Comparison of ENCODE assay signal across 1 cellular context in the genomic region with DNA sequence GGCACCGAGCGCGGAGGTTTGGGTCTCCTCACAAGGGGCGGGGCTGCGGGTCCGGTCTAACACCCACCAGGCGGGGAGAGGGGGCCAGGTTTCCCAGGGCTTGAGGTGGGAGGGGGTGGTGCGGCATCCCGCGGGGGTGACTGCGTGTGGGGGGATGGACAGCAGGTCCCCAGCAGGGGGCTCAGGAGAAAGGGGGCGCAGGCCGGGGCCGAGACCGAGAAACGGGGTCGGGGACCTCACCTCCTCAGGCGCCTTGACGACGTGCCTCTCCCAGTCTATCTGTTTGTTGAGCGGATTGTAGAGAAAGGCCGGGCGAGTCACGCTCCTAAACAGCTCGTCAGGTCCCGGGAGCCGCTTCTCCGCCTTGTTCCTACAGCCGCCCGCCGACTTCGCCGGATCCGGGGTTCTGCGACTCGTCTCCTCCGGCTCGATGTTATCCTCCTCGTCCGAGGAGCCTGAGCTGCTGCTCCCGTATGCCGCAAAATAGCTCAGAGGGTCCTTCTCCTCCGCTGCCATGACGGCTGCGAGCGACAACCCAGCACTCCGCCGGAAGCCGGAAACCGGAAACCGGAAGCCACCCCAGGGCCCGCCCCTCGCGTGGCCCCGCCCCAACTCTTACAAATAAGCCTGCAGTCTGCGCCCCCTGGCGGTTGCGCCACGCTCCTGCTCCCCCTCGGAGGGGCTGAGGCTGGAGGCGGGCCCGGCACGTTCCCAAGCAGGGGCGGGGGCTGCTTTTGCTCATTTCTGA.
TF ChIP-seq lines count a peak whose summit lies in the region.

TSS of gene C1orf52 (minus strand) at position 545 of the 748 bp plus-strand sequence. CDS start at position 516, 29 bp downstream.

TF ChIP-seq in K562, 482 proteins besides CTCF, POLR2A, EP300 and RAD21 (continued from another document and continues in another):
- TF ChIP-seq CLOCK (CRISPR knock-in tag; IDR thresholded peaks at IDR 0.05; ENCODE audit: borderline replicate concordance) (no peak), ZNF263 (CRISPR knock-in tag; IDR thresholded peaks at IDR 0.05; ENCODE audit: borderline replicate concordance) (no peak), SMAD2 (IDR thresholded peaks at IDR 0.05; ENCODE audit: low read depth, low read length) (no peak), ZC3H8 (IDR thresholded peaks at IDR 0.05) (no peak), BRD4 (IDR thresholded peaks at IDR 0.05) (0 out of 2 replicates have a peak, but pooled peaks have one; percentile 33), ID3 (CRISPR knock-in tag; IDR thresholded peaks at IDR 0.05) (no peak), ID3 (tag; IDR thresholded peaks at IDR 0.05) (no peak), SOX6 (IDR thresholded peaks at IDR 0.05) (peak; percentile 51; the same call in 1 of the 2 replicates), CBX3 (IDR thresholded peaks at IDR 0.05; ENCODE audit: borderline replicate concordance in 1 of 2, low read length in 2 of 2) (peak in 1 of 2 experiments; percentile 25; a peak in 1 of 3 replicates), KHSRP (IDR thresholded peaks at IDR 0.05) (no peak), ZNF23 (CRISPR knock-in tag; IDR thresholded peaks at IDR 0.05) (no peak), L3MBTL2 (IDR thresholded peaks at IDR 0.05) (peak; percentile 66), IRF9 (tag; IDR thresholded peaks at IDR 0.05) (no peak), THAP7 (CRISPR knock-in tag; IDR thresholded peaks at IDR 0.05) (no peak), KDM1A (IDR thresholded peaks at IDR 0.05) (no peak), DIDO1 (tag; IDR thresholded peaks at IDR 0.05; ENCODE audit: low read depth) (no peak), SAFB2 (IDR thresholded peaks at IDR 0.05; ENCODE audit: borderline replicate concordance, low read depth, low read length, severe bottlenecking) (no peak), KLF1 (tag; IDR thresholded peaks at IDR 0.05) (no peak), SIN3B (IDR thresholded peaks at IDR 0.05; ENCODE audit: low read depth) (peak; percentile 86), ZNF311 (CRISPR knock-in tag; IDR thresholded peaks at IDR 0.05) (no peak), PTTG1 (tag; IDR thresholded peaks at IDR 0.05; ENCODE audit: low read depth) (no peak), FOXM1 (IDR thresholded peaks at IDR 0.05; ENCODE audit: low read depth) (no peak), FOXM1 (CRISPR knock-in tag; IDR thresholded peaks at IDR 0.05; ENCODE audit: low read depth) (0 out of 2 replicates have a peak, but pooled peaks have one; percentile 50), PML (IDR thresholded peaks at IDR 0.05; ENCODE audit: low read length) (peak; percentile 89), KDM4B (IDR thresholded peaks at IDR 0.05; ENCODE audit: borderline replicate concordance in 2 of 2, low read depth in 1 of 2) (peak in 1 of 2 experiments; percentile 79; a peak in 1 of 4 replicates), KLF16 (IDR thresholded peaks at IDR 0.05) (peak; percentile 46; the same call in 1 of the 2 replicates), HCFC1 (IDR thresholded peaks at IDR 0.05; ENCODE audit: low read depth, low read length) (peak; percentile 67), PHB2 (IDR thresholded peaks at IDR 0.05; ENCODE audit: low read depth) (no peak)
- TF ChIP-seq, protein P1, sequence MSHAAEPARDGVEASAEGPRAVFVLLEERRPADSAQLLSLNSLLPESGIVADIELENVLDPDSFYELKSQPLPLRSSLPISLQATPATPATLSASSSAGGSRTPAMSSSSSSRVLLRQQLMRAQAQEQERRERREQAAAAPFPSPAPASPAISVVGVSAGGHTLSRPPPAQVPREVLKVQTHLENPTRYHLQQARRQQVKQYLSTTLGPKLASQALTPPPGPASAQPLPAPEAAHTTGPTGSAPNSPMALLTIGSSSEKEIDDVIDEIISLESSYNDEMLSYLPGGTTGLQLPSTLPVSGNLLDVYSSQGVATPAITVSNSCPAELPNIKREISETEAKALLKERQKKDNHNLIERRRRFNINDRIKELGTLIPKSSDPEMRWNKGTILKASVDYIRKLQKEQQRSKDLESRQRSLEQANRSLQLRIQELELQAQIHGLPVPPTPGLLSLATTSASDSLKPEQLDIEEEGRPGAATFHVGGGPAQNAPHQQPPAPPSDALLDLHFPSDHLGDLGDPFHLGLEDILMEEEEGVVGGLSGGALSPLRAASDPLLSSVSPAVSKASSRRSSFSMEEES (CRISPR knock-in tag; IDR thresholded peaks at IDR 0.05), result no peak
- TF ChIP-seq, protein P2, sequence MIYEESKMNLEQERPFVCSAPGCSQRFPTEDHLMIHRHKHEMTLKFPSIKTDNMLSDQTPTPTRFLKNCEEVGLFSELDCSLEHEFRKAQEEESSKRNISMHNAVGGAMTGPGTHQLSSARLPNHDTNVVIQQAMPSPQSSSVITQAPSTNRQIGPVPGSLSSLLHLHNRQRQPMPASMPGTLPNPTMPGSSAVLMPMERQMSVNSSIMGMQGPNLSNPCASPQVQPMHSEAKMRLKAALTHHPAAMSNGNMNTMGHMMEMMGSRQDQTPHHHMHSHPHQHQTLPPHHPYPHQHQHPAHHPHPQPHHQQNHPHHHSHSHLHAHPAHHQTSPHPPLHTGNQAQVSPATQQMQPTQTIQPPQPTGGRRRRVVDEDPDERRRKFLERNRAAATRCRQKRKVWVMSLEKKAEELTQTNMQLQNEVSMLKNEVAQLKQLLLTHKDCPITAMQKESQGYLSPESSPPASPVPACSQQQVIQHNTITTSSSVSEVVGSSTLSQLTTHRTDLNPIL (CRISPR knock-in tag; IDR thresholded peaks at IDR 0.05), result no peak
- TF ChIP-seq, protein P3, sequence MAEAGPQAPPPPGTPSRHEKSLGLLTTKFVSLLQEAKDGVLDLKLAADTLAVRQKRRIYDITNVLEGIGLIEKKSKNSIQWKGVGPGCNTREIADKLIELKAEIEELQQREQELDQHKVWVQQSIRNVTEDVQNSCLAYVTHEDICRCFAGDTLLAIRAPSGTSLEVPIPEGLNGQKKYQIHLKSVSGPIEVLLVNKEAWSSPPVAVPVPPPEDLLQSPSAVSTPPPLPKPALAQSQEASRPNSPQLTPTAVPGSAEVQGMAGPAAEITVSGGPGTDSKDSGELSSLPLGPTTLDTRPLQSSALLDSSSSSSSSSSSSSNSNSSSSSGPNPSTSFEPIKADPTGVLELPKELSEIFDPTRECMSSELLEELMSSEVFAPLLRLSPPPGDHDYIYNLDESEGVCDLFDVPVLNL (CRISPR knock-in tag; IDR thresholded peaks at IDR 0.05; ENCODE audit: low read depth), result no peak
- TF ChIP-seq, protein P4, sequence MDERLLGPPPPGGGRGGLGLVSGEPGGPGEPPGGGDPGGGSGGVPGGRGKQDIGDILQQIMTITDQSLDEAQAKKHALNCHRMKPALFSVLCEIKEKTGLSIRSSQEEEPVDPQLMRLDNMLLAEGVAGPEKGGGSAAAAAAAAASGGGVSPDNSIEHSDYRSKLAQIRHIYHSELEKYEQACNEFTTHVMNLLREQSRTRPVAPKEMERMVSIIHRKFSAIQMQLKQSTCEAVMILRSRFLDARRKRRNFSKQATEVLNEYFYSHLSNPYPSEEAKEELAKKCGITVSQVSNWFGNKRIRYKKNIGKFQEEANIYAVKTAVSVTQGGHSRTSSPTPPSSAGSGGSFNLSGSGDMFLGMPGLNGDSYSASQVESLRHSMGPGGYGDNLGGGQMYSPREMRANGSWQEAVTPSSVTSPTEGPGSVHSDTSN (CRISPR knock-in tag; IDR thresholded peaks at IDR 0.05; ENCODE audit: low read depth), result no peak
- TF ChIP-seq, protein P4 (tag; conservative IDR thresholded peaks at IDR 0.05; ENCODE audit: low read depth), result no peak
- TF ChIP-seq, protein P5, sequence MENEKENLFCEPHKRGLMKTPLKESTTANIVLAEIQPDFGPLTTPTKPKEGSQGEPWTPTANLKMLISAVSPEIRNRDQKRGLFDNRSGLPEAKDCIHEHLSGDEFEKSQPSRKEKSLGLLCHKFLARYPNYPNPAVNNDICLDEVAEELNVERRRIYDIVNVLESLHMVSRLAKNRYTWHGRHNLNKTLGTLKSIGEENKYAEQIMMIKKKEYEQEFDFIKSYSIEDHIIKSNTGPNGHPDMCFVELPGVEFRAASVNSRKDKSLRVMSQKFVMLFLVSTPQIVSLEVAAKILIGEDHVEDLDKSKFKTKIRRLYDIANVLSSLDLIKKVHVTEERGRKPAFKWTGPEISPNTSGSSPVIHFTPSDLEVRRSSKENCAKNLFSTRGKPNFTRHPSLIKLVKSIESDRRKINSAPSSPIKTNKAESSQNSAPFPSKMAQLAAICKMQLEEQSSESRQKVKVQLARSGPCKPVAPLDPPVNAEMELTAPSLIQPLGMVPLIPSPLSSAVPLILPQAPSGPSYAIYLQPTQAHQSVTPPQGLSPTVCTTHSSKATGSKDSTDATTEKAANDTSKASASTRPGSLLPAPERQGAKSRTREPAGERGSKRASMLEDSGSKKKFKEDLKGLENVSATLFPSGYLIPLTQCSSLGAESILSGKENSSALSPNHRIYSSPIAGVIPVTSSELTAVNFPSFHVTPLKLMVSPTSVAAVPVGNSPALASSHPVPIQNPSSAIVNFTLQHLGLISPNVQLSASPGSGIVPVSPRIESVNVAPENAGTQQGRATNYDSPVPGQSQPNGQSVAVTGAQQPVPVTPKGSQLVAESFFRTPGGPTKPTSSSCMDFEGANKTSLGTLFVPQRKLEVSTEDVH (IDR thresholded peaks at IDR 0.05; ENCODE audit: low read depth, partially characterized antibody), result peak; percentile 90
- TF ChIP-seq, protein P6, sequence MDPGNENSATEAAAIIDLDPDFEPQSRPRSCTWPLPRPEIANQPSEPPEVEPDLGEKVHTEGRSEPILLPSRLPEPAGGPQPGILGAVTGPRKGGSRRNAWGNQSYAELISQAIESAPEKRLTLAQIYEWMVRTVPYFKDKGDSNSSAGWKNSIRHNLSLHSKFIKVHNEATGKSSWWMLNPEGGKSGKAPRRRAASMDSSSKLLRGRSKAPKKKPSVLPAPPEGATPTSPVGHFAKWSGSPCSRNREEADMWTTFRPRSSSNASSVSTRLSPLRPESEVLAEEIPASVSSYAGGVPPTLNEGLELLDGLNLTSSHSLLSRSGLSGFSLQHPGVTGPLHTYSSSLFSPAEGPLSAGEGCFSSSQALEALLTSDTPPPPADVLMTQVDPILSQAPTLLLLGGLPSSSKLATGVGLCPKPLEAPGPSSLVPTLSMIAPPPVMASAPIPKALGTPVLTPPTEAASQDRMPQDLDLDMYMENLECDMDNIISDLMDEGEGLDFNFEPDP (CRISPR knock-in tag; IDR thresholded peaks at IDR 0.05), result no peak
- TF ChIP-seq, protein P7, sequence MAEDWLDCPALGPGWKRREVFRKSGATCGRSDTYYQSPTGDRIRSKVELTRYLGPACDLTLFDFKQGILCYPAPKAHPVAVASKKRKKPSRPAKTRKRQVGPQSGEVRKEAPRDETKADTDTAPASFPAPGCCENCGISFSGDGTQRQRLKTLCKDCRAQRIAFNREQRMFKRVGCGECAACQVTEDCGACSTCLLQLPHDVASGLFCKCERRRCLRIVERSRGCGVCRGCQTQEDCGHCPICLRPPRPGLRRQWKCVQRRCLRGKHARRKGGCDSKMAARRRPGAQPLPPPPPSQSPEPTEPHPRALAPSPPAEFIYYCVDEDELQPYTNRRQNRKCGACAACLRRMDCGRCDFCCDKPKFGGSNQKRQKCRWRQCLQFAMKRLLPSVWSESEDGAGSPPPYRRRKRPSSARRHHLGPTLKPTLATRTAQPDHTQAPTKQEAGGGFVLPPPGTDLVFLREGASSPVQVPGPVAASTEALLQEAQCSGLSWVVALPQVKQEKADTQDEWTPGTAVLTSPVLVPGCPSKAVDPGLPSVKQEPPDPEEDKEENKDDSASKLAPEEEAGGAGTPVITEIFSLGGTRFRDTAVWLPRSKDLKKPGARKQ (CRISPR knock-in tag; IDR thresholded peaks at IDR 0.05), result no peak
- TF ChIP-seq, protein P8, sequence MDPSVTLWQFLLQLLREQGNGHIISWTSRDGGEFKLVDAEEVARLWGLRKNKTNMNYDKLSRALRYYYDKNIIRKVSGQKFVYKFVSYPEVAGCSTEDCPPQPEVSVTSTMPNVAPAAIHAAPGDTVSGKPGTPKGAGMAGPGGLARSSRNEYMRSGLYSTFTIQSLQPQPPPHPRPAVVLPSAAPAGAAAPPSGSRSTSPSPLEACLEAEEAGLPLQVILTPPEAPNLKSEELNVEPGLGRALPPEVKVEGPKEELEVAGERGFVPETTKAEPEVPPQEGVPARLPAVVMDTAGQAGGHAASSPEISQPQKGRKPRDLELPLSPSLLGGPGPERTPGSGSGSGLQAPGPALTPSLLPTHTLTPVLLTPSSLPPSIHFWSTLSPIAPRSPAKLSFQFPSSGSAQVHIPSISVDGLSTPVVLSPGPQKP (CRISPR knock-in tag; IDR thresholded peaks at IDR 0.05), result no peak
